26 cellular contexts compared by ENCODE assay signal in genomic region chr4:156021298-156021697, GRCh38.
"Had no signal": no experiment of that assay in that cellular context is flagged by ENCODE, and none has a peak within 500 bp of the region (broad histone marks: within the 10 kb centered on the region; RNA-seq: fewer than 3 reads in every experiment).

No MANE protein-coding gene starts in this region.

- H3K36me3 ChIP-seq: brain microvascular endothelial cell, colonic mucosa, spleen, uterus had no signal

- H3K9me3 ChIP-seq: colonic mucosa, spleen, uterus had no signal

- H3K27me3 Mint-ChIP-seq: activated naive CD4-positive, alpha-beta T cell treated with anti-CD3 and anti-CD28 coated beads, Interleukin-2, amount 10 ng/mL, durations not matched to agents 7 days and 5 days; central memory CD8-positive, alpha-beta T cell; stimulated activated naive B cell treated with anti-CD40 and anti-IgM and Interleukin-4, amounts not matched to agents 10 μg/mL and 1 μg/mL and 100 μg/mL, for 72 hours had no signal

- DNase-seq: activated CD4-positive, alpha-beta T cell treated with anti-CD3 and anti-CD28 coated beads, Interleukin-2, amount 50 U/mL, for 1 hour; activated CD4-positive, CD25-positive, alpha-beta regulatory T cell treated with anti-CD3 and anti-CD28 coated beads, Interleukin-2, amount 50 U/mL, for 72 hours; activated CD8-positive, alpha-beta memory T cell treated with anti-CD3 and anti-CD28 coated beads for 24 hours; activated CD8-positive, alpha-beta memory T cell treated with anti-CD3 and anti-CD28 coated beads, Interleukin-2, amount 50 U/mL, for 48 hours; activated effector memory CD4-positive, alpha-beta T cell treated with Interleukin-2 at 50 U/mL for 16 hours; activated naive CD4-positive, alpha-beta T cell treated with anti-CD3 and anti-CD28 coated beads, Interleukin-2, amount 10 ng/mL, durations not matched to agents 7 days and 5 days; activated naive CD8-positive, alpha-beta T cell treated with anti-CD3 and anti-CD28 coated beads, Interleukin-2, amount 50 U/mL, for 24 hours; activated T-cell treated with anti-CD3 and anti-CD28 coated beads, Interleukin-2, amount 50 U/mL, for 48 hours; anterior cingulate cortex; brain microvascular endothelial cell; colonic mucosa; endodermal cell; hypothalamus; kidney; midbrain; nucleus accumbens; posterior cingulate gyrus; retina; spleen; stimulated activated naive B cell treated with anti-CD40 and anti-IgM and Interleukin-4, amounts not matched to agents 10 μg/mL and 1 μg/mL and 100 μg/mL, for 72 hours; T1000; uterus had no signal

- H3K4me1 ChIP-seq: colonic mucosa, spleen, uterus had no signal

- H3K27ac ChIP-seq: brain microvascular endothelial cell, colonic mucosa, spleen, uterus, VCaP had no signal

- ATAC-seq: activated naive CD8-positive, alpha-beta T cell treated with anti-CD3 and anti-CD28 coated beads, Interleukin-2, amount 50 U/mL, for 24 hours; left lobe of liver; stimulated activated naive B cell treated with anti-CD40 and anti-IgM and Interleukin-4, amounts not matched to agents 10 μg/mL and 1 μg/mL and 100 μg/mL, for 72 hours had no signal

- H3K36me3 Mint-ChIP-seq: activated naive CD4-positive, alpha-beta T cell treated with anti-CD3 and anti-CD28 coated beads, Interleukin-2, amount 10 ng/mL, durations not matched to agents 7 days and 5 days; stimulated activated naive B cell treated with anti-CD40 and anti-IgM and Interleukin-4, amounts not matched to agents 10 μg/mL and 1 μg/mL and 100 μg/mL, for 72 hours had no signal

- H3K4me3 Mint-ChIP-seq: activated naive CD4-positive, alpha-beta T cell treated with anti-CD3 and anti-CD28 coated beads, Interleukin-2, amount 10 ng/mL, durations not matched to agents 7 days and 5 days; activated naive CD8-positive, alpha-beta T cell treated with anti-CD3 and anti-CD28 coated beads, Interleukin-2, amount 50 U/mL, for 24 hours; central memory CD8-positive, alpha-beta T cell; endodermal cell; nephron; stimulated activated naive B cell treated with anti-CD40 and anti-IgM and Interleukin-4, amounts not matched to agents 10 μg/mL and 1 μg/mL and 100 μg/mL, for 72 hours had no signal

- H3K27ac Mint-ChIP-seq: activated naive CD4-positive, alpha-beta T cell treated with anti-CD3 and anti-CD28 coated beads, Interleukin-2, amount 10 ng/mL, durations not matched to agents 7 days and 5 days; activated naive CD8-positive, alpha-beta T cell treated with anti-CD3 and anti-CD28 coated beads, Interleukin-2, amount 50 U/mL, for 24 hours; endodermal cell; nephron; stimulated activated naive B cell treated with anti-CD40 and anti-IgM and Interleukin-4, amounts not matched to agents 10 μg/mL and 1 μg/mL and 100 μg/mL, for 72 hours had no signal

- H3K9me3 Mint-ChIP-seq: activated naive CD4-positive, alpha-beta T cell treated with anti-CD3 and anti-CD28 coated beads, Interleukin-2, amount 10 ng/mL, durations not matched to agents 7 days and 5 days; activated naive CD8-positive, alpha-beta T cell treated with anti-CD3 and anti-CD28 coated beads, Interleukin-2, amount 50 U/mL, for 24 hours; nephron; stimulated activated naive B cell treated with anti-CD40 and anti-IgM and Interleukin-4, amounts not matched to agents 10 μg/mL and 1 μg/mL and 100 μg/mL, for 72 hours had no signal

- H3K4me3 ChIP-seq: colonic mucosa, spleen, uterus had no signal

- H3K4me1 Mint-ChIP-seq: activated naive CD4-positive, alpha-beta T cell treated with anti-CD3 and anti-CD28 coated beads, Interleukin-2, amount 10 ng/mL, durations not matched to agents 7 days and 5 days; activated naive CD8-positive, alpha-beta T cell treated with anti-CD3 and anti-CD28 coated beads, Interleukin-2, amount 50 U/mL, for 24 hours; central memory CD8-positive, alpha-beta T cell; nephron had no signal

- H3K27me3 ChIP-seq: brain microvascular endothelial cell, colonic mucosa, spleen, uterus had no signal
